ENCODE assay signal across 25 cellular contexts in genomic region chr1:209737118-209737505, GRCh38. TPM values are rescaled to one million over a fixed set of nuclear protein-coding genes. Genes with fewer than 3 reads are reported as not detected.
DNase-seq lines count a peak whose midpoint lies in the region; ATAC-seq and TF ChIP-seq lines count a peak whose summit lies in the region.
"Had no signal": no experiment of that assay in that cellular context is flagged by ENCODE, and none has a peak within 500 bp of the region (broad histone marks: within the 10 kb centered on the region; RNA-seq: fewer than 3 reads in every experiment).

No MANE protein-coding gene starts in this region.

- no peak for DNase-seq in activated CD4-positive, alpha-beta memory T cell treated with anti-CD3 and anti-CD28 coated beads for 36 hours
- DNase-seq in activated CD4-positive, alpha-beta memory T cell treated with anti-CD3 and anti-CD28 coated beads, Interleukin-2, amount 10 ng/mL, durations not matched to agents 7 days and 5 days, result no peak
- no peak for DNase-seq in stimulated activated naive CD8-positive, alpha-beta T cell treated with anti-CD3 and anti-CD28 coated beads, Interleukin-15, Interleukin-2, amounts not matched to agents 100 U/mL and 50 U/mL, for 24 hours
- DNase-seq in right lobe of liver (peak in 2 of 3 donors; percentile 24 to 73), foreskin keratinocyte (no peak), G401 (ENCODE audit: low spot score) (no peak)
- DNase-seq: Calu3; CD8-positive, alpha-beta memory T cell; DMS153; GOT3; HCEC 1CT; KG1; MV-4-11; NCI-H1105 treated with DMSO at 0.1 percent for 48 hours; NCI-H2029 treated with DMSO at 0.1 percent for 48 hours; NCI-H226; NCI-H510A treated with DMSO at 0.1 percent for 48 hours; NCI-H748 treated with DMSO at 0.1 percent for 48 hours; PC-9; RPMI8226; SHP77 had no signal

- H3K27me3 Mint-ChIP-seq in activated CD4-positive, alpha-beta memory T cell treated with anti-CD3 and anti-CD28 coated beads for 36 hours, result no peaks in the 10 kb centered on the region
- H3K27me3 Mint-ChIP-seq in activated CD4-positive, alpha-beta memory T cell treated with anti-CD3 and anti-CD28 coated beads, Interleukin-2, amount 10 ng/mL, durations not matched to agents 7 days and 5 days, result no peaks in the 10 kb centered on the region
- H3K27me3 Mint-ChIP-seq in stimulated activated naive CD8-positive, alpha-beta T cell treated with anti-CD3 and anti-CD28 coated beads, Interleukin-15, Interleukin-2, amounts not matched to agents 100 ng/mL and 50 ng/mL, for 24 hours, result no peaks in the 10 kb centered on the region

- peaks cover 0 to 22% (median 6%) of the 10 kb centered on the region in 4 donors for H3K36me3 ChIP-seq in right lobe of liver

- CTCF ChIA-PET in activated CD4-positive, alpha-beta memory T cell treated with anti-CD3 and anti-CD28 coated beads for 36 hours (lab: Charles Lee), result interaction anchor here (0.8 to 5.4 kb wide), 15 partner anchors 9 to 170 kb away, joined by 3 to 62 read pairs (median 6); partner anchors contain the start of genes HSD11B1 and TRAF3IP3
- CTCF ChIA-PET in activated CD4-positive, alpha-beta memory T cell treated with anti-CD3 and anti-CD28 coated beads, Interleukin-2, amount 10 ng/mL, durations not matched to agents 7 days and 5 days (lab: Charles Lee), result interaction anchor here (0.7 to 1.6 kb wide), 6 partner anchors 9 to 167 kb away, joined by 3 to 6 read pairs (median 4); no protein-coding TSS in a partner anchor

- intact Hi-C loops in activated CD4-positive, alpha-beta memory T cell treated with anti-CD3 and anti-CD28 coated beads for 36 hours (cut with micrococcal nuclease), result no loop called here
- intact Hi-C loops in right lobe of liver (cut with DNase I), result no loop called here

- no peak for ATAC-seq in stimulated activated naive CD8-positive, alpha-beta T cell treated with anti-CD3 and anti-CD28 coated beads, Interleukin-15, Interleukin-2, amounts not matched to agents 100 U/mL and 50 U/mL, for 24 hours
- ATAC-seq in right lobe of liver (peak; percentile 19 to 62 (median 46)), foreskin keratinocyte (no peak)

- POLR2A ChIA-PET in activated CD4-positive, alpha-beta memory T cell treated with anti-CD3 and anti-CD28 coated beads for 36 hours (lab: Charles Lee), result interaction anchor here (0.7 to 4.6 kb wide), 14 partner anchors 9 to 84 kb away, joined by 3 to 35 read pairs (median 6); partner anchors contain the start of genes HSD11B1 and TRAF3IP3
- POLR2A ChIA-PET in activated CD4-positive, alpha-beta memory T cell treated with anti-CD3 and anti-CD28 coated beads, Interleukin-2, amount 10 ng/mL, durations not matched to agents 7 days and 5 days (lab: Charles Lee), result interaction anchor here (0.7 to 1.4 kb wide), 4 partner anchors 12 to 28 kb away, joined by 3 to 4 read pairs (median 3); no protein-coding TSS in a partner anchor

- WGBS in right lobe of liver (ENCODE audit: insufficient coverage, low coverage, low lambda C conversion rate, missing lambda C conversion rate), result 55% methylated on average over 5 of the region's 5 CpGs

- H3K36me3 Mint-ChIP-seq in activated CD4-positive, alpha-beta memory T cell treated with anti-CD3 and anti-CD28 coated beads for 36 hours, result peaks cover 10% of the 10 kb centered on the region
- peaks cover 10% of the 10 kb centered on the region for H3K36me3 Mint-ChIP-seq in activated CD4-positive, alpha-beta memory T cell treated with anti-CD3 and anti-CD28 coated beads, Interleukin-2, amount 10 ng/mL, durations not matched to agents 7 days and 5 days (ENCODE audit: low read depth)
- peaks cover 4% of the 10 kb centered on the region for H3K36me3 Mint-ChIP-seq in stimulated activated naive CD8-positive, alpha-beta T cell treated with anti-CD3 and anti-CD28 coated beads, Interleukin-15, Interleukin-2, amounts not matched to agents 100 ng/mL and 50 ng/mL, for 24 hours (ENCODE audit: low read depth)

- no peak overlapping the region for H3K4me3 Mint-ChIP-seq in activated CD4-positive, alpha-beta memory T cell treated with anti-CD3 and anti-CD28 coated beads for 36 hours
- H3K4me3 Mint-ChIP-seq in activated CD4-positive, alpha-beta memory T cell treated with anti-CD3 and anti-CD28 coated beads, Interleukin-2, amount 10 ng/mL, durations not matched to agents 7 days and 5 days, result no peak overlapping the region
- no peak overlapping the region for H3K4me3 Mint-ChIP-seq in stimulated activated naive CD8-positive, alpha-beta T cell treated with anti-CD3 and anti-CD28 coated beads, Interleukin-15, Interleukin-2, amounts not matched to agents 100 ng/mL and 50 ng/mL, for 24 hours
- H3K4me3 Mint-ChIP-seq: CD8-positive, alpha-beta memory T cell had no signal

- no peak for TF ChIP-seq POLR2A in right lobe of liver (IDR thresholded peaks at IDR 0.05)

- TF ChIP-seq CTCF in right lobe of liver (IDR thresholded peaks at IDR 0.05), result no peak
- TF ChIP-seq CTCF in foreskin keratinocyte (conservative IDR thresholded peaks at IDR 0.05), result no peak

- H3K9me3 Mint-ChIP-seq in activated CD4-positive, alpha-beta memory T cell treated with anti-CD3 and anti-CD28 coated beads for 36 hours, result no peaks in the 10 kb centered on the region
- no peaks in the 10 kb centered on the region for H3K9me3 Mint-ChIP-seq in activated CD4-positive, alpha-beta memory T cell treated with anti-CD3 and anti-CD28 coated beads, Interleukin-2, amount 10 ng/mL, durations not matched to agents 7 days and 5 days
- H3K9me3 Mint-ChIP-seq in stimulated activated naive CD8-positive, alpha-beta T cell treated with anti-CD3 and anti-CD28 coated beads, Interleukin-15, Interleukin-2, amounts not matched to agents 100 ng/mL and 50 ng/mL, for 24 hours, result no peaks in the 10 kb centered on the region

- in situ Hi-C loops in G401 (cut with HindIII; ENCODE audit: low sequenced_read_pairs), result no loop called here

- H3K9me3 ChIP-seq in right lobe of liver, result no peaks in the 10 kb centered on the region

- peaks cover 62% of the 10 kb centered on the region for H3K4me1 Mint-ChIP-seq in activated CD4-positive, alpha-beta memory T cell treated with anti-CD3 and anti-CD28 coated beads for 36 hours (ENCODE audit: low read depth)
- peaks cover 34% of the 10 kb centered on the region for H3K4me1 Mint-ChIP-seq in activated CD4-positive, alpha-beta memory T cell treated with anti-CD3 and anti-CD28 coated beads, Interleukin-2, amount 10 ng/mL, durations not matched to agents 7 days and 5 days
- H3K4me1 Mint-ChIP-seq in stimulated activated naive CD8-positive, alpha-beta T cell treated with anti-CD3 and anti-CD28 coated beads, Interleukin-15, Interleukin-2, amounts not matched to agents 100 ng/mL and 50 ng/mL, for 24 hours (ENCODE audit: low read depth), result peaks cover 53% of the 10 kb centered on the region

- no peaks in the 10 kb centered on the region for H3K27me3 ChIP-seq in right lobe of liver
- no peaks in the 10 kb centered on the region for H3K27me3 ChIP-seq in foreskin keratinocyte

- peaks cover 0 to 33% (median 8%) of the 10 kb centered on the region in 4 donors for H3K4me1 ChIP-seq in right lobe of liver
- no peaks in the 10 kb centered on the region for H3K4me1 ChIP-seq in foreskin keratinocyte

- peak overlapping the region; percentile 90 for H3K27ac Mint-ChIP-seq in activated CD4-positive, alpha-beta memory T cell treated with anti-CD3 and anti-CD28 coated beads for 36 hours
- no peak overlapping the region for H3K27ac Mint-ChIP-seq in activated CD4-positive, alpha-beta memory T cell treated with anti-CD3 and anti-CD28 coated beads, Interleukin-2, amount 10 ng/mL, durations not matched to agents 7 days and 5 days
- peak overlapping the region; percentile 78 for H3K27ac Mint-ChIP-seq in stimulated activated naive CD8-positive, alpha-beta T cell treated with anti-CD3 and anti-CD28 coated beads, Interleukin-15, Interleukin-2, amounts not matched to agents 100 ng/mL and 50 ng/mL, for 24 hours
- H3K27ac Mint-ChIP-seq: CD8-positive, alpha-beta memory T cell had no signal

- no peak overlapping the region for H3K4me3 ChIP-seq in right lobe of liver
- H3K4me3 ChIP-seq: PC-9 had no signal

- peak overlapping the region in 2 of 3 donors; percentile 13 to 47 for H3K27ac ChIP-seq in right lobe of liver
- no peak overlapping the region for H3K27ac ChIP-seq in foreskin keratinocyte
- H3K27ac ChIP-seq: C4-2B, PC-9 had no signal

RNA-seq across cellular contexts. Expression of gene TRAF3IP3, which starts 18.7 kb away (rescaled TPM):
- total RNA-seq in activated CD4-positive, alpha-beta memory T cell treated with anti-CD3 and anti-CD28 coated beads for 36 hours, result 100 to 1,000 TPM; 212 to 217 TPM
- 100 to 1,000 TPM; 421 to 422 TPM for total RNA-seq in activated CD4-positive, alpha-beta memory T cell treated with anti-CD3 and anti-CD28 coated beads, Interleukin-2, amount 10 ng/mL, durations not matched to agents 7 days and 5 days
- total RNA-seq in right lobe of liver (1 to 10 TPM in 5 of 6 experiments, under 1 TPM in 1; 0.95 to 7.7 (median 1.6) TPM), foreskin keratinocyte (not detected in 2 replicates)
- 0.01 TPM in 1 of 2 replicates, not detected in the other for polyA plus RNA-seq in foreskin keratinocyte
- 0.10 TPM in 1 of 2 replicates, not detected in the other for total RNA-seq in G401 (2014; rRNA removed; shearing (Covaris generic))
- total RNA-seq: A172, Calu3, HT1080, PC-9 had no signal

RNA-seq across cellular contexts. Expression of gene HSD11B1, which starts 32.5 kb away (rescaled TPM):
- total RNA-seq in activated CD4-positive, alpha-beta memory T cell treated with anti-CD3 and anti-CD28 coated beads for 36 hours, result 10 to 100 TPM; 22.4 to 23.9 TPM
- total RNA-seq in activated CD4-positive, alpha-beta memory T cell treated with anti-CD3 and anti-CD28 coated beads, Interleukin-2, amount 10 ng/mL, durations not matched to agents 7 days and 5 days, result 10 to 100 TPM in 1 of 2 experiments, 1 to 10 TPM in 1; 8.7 to 11.4 TPM
- total RNA-seq in right lobe of liver (100 to 1,000 TPM; 281 to 749 (median 512) TPM), foreskin keratinocyte (0.56 and 0.61 TPM in 2 replicates)
- 0.29 and 0.54 TPM in 2 replicates for polyA plus RNA-seq in foreskin keratinocyte
- not detected in 2 replicates for total RNA-seq in G401 (2014; rRNA removed; shearing (Covaris generic))
- total RNA-seq: Calu3, PC-9 had no signal

RNA-seq across cellular contexts. Expression of gene C1orf74, which starts 47.2 kb away (rescaled TPM):
- total RNA-seq in activated CD4-positive, alpha-beta memory T cell treated with anti-CD3 and anti-CD28 coated beads for 36 hours, result 1 to 10 TPM; 3.5 to 3.9 TPM
- 1 to 10 TPM; 2.1 to 2.2 TPM for total RNA-seq in activated CD4-positive, alpha-beta memory T cell treated with anti-CD3 and anti-CD28 coated beads, Interleukin-2, amount 10 ng/mL, durations not matched to agents 7 days and 5 days
- total RNA-seq in right lobe of liver, result 1 to 10 TPM in 3 of 6 experiments, under 1 TPM in 3; 0.81 to 1.6 (median 1.0) TPM
- 11.0 and 12.3 TPM in 2 replicates for total RNA-seq in foreskin keratinocyte
- polyA plus RNA-seq in foreskin keratinocyte, result 5.7 and 6.1 TPM in 2 replicates
- 6.2 and 9.0 TPM in 2 replicates for total RNA-seq in G401 (2014; rRNA removed; shearing (Covaris generic))

Comparison
In these comparisons a context has a peak if more than half of its experiments do, and no peak if none do; other contexts are left out.
1. DNase-seq: peak in right lobe of liver (2 of 3); none in activated CD4-positive, alpha-beta memory T cell treated with anti-CD3 and anti-CD28 coated beads for 36 hours (single experiment), activated CD4-positive, alpha-beta memory T cell treated with anti-CD3 and anti-CD28 coated beads, Interleukin-2, amount 10 ng/mL, durations not matched to agents 7 days and 5 days (single experiment), stimulated activated naive CD8-positive, alpha-beta T cell treated with anti-CD3 and anti-CD28 coated beads, Interleukin-15, Interleukin-2, amounts not matched to agents 100 U/mL and 50 U/mL, for 24 hours (single experiment), foreskin keratinocyte (0 of 2) and G401 (single experiment).
2. ATAC-seq: peak in right lobe of liver (4 of 4); none in stimulated activated naive CD8-positive, alpha-beta T cell treated with anti-CD3 and anti-CD28 coated beads, Interleukin-15, Interleukin-2, amounts not matched to agents 100 U/mL and 50 U/mL, for 24 hours (single experiment) and foreskin keratinocyte (single experiment).
3. RNA of gene TRAF3IP3, which starts 18.7 kb away (total RNA-seq): 421 to 422 TPM in activated CD4-positive, alpha-beta memory T cell treated with anti-CD3 and anti-CD28 coated beads, Interleukin-2, amount 10 ng/mL, durations not matched to agents 7 days and 5 days and 212 to 217 TPM in activated CD4-positive, alpha-beta memory T cell treated with anti-CD3 and anti-CD28 coated beads for 36 hours; 0.95 to 7.7 TPM in right lobe of liver, 0.10 TPM in G401 and not detected in foreskin keratinocyte; every median in the first group is over 10 times any median in the second.
4. RNA of gene HSD11B1, which starts 32.5 kb away (total RNA-seq): 281 to 749 TPM in right lobe of liver; 22.4 to 23.9 TPM in activated CD4-positive, alpha-beta memory T cell treated with anti-CD3 and anti-CD28 coated beads for 36 hours, 8.7 to 11.4 TPM in activated CD4-positive, alpha-beta memory T cell treated with anti-CD3 and anti-CD28 coated beads, Interleukin-2, amount 10 ng/mL, durations not matched to agents 7 days and 5 days, 0.56 to 0.61 TPM in foreskin keratinocyte and not detected in G401; every median in the first group is over 10 times any median in the second.